ENCODE assay signal across 20 cellular contexts in the genomic region with DNA sequence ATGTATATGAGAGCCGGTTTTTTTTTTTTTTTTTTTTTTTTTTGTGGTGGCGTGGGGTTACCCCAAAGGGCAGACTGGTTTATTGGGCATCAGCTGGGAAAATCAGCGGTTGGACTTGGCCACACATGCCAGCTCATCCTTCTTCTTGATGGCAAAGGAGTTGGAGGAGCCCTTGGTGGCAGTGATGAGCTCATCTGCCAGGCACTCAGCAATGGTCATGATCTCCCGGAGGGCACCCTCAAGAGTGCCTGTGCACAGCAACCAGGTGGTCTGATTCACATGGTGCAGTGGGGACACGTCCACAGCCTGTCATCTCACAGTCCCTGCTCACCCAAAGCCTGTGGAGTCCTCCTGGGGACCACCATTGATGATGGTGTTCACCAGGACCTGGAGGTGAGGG.
DNase-seq lines count a peak whose midpoint lies in the region; ATAC-seq and TF ChIP-seq lines count a peak whose summit lies in the region.
"Had no signal": no experiment of that assay in that cellular context is flagged by ENCODE, and none has a peak within 500 bp of the region (broad histone marks: within the 10 kb centered on the region; RNA-seq: fewer than 3 reads in every experiment).

No MANE protein-coding gene starts in this region.

- WGBS in esophagus muscularis mucosa = 92% methylated on average over 4 of the region's 5 CpGs
- WGBS in GM23248 (ENCODE audit: low coverage in 1 of 2, low lambda C conversion rate in 2 of 2, missing lambda C conversion rate in 2 of 2), 2 experiments = 81 to 95% methylated on average over 5 of the region's 5 CpGs

- peaks cover 86% of the 10 kb centered on the region for H3K79me2 ChIP-seq in DND-41 (ENCODE audit: insufficient read depth, low read length)
- peaks cover 88% of the 10 kb centered on the region for H3K79me2 ChIP-seq in GM23248 (ENCODE audit: insufficient read depth)

- H3K4me1 ChIP-seq in DND-41 (ENCODE audit: insufficient read depth, low read length) (peaks cover 5% of the 10 kb centered on the region), esophagus muscularis mucosa (peaks cover 35 to 39% (median 36%) of the 10 kb centered on the region in 4 donors), GM23248 (ENCODE audit: insufficient read depth) (peaks cover 8% of the 10 kb centered on the region)

- TF ChIP-seq CTCF in DND-41 (IDR thresholded peaks at IDR 0.05; ENCODE audit: borderline replicate concordance, extremely low read depth, low read length, poor library complexity, severe bottlenecking) = no peak
- TF ChIP-seq CTCF in esophagus muscularis mucosa (IDR thresholded peaks at IDR 0.05) = no peak

- H2AFZ ChIP-seq in DND-41 (ENCODE audit: low read depth, low read length) = no peak overlapping the region
- H2AFZ ChIP-seq in GM23248 = no peak overlapping the region
- H2AFZ ChIP-seq: GM23338 had no signal

- H3K4me3 ChIP-seq in DND-41 (ENCODE audit: low read depth in 1 of 2, low read length in 2 of 2) (no peak overlapping the region), esophagus muscularis mucosa (no peak overlapping the region), GM23248 (no peak overlapping the region)
- H3K4me3 ChIP-seq: A549, GM12878, GM23338 had no signal

- H3K9me2 ChIP-seq in GM23248 (ENCODE audit: insufficient read depth) = no peaks in the 10 kb centered on the region

- H3K9me3 ChIP-seq in DND-41 (ENCODE audit: insufficient read depth, low read length, severe bottlenecking) = no peaks in the 10 kb centered on the region
- H3K9me3 ChIP-seq in esophagus muscularis mucosa = no peaks in the 10 kb centered on the region
- H3K9me3 ChIP-seq in GM23248 (ENCODE audit: low read depth) = no peaks in the 10 kb centered on the region
- H3K9me3 ChIP-seq: A549, BE2C had no signal

- H3K4me2 ChIP-seq in DND-41 (ENCODE audit: insufficient read depth, low read length) (no peak overlapping the region), GM23248 (ENCODE audit: unreplicated experiment) (no peak overlapping the region)
- H3K4me2 ChIP-seq: A549, GM23338 had no signal

- TF ChIP-seq EP300 in esophagus muscularis mucosa (IDR thresholded peaks at IDR 0.05) = no peak

- H3K27ac ChIP-seq in DND-41 (ENCODE audit: low read length) (no peak overlapping the region), esophagus muscularis mucosa (replicated peaks in 1 of 4) (no peak overlapping the region), GM23248 (no peak overlapping the region)
- H3K27ac ChIP-seq: A549 had no signal

- TF ChIP-seq POLR2A in esophagus muscularis mucosa (IDR thresholded peaks at IDR 0.05; ENCODE audit: low read depth) = no peak

- H4K20me1 ChIP-seq in DND-41 (ENCODE audit: insufficient read depth, low read length) (peaks cover 8% of the 10 kb centered on the region; the same call in 1 of the 2 replicates), GM23248 (ENCODE audit: insufficient read depth) (no peaks in the 10 kb centered on the region)

- ATAC-seq in DND-41 (ENCODE audit: insufficient read depth, low read depth) (0 out of 3 replicates have a peak, but pooled peaks have one; percentile 12), sciatic nerve (peak; percentile 36), GM21737 (IDR thresholded peaks at IDR 0.05; ENCODE audit: unreplicated experiment) (no peak)
- ATAC-seq: A549, GM12878, GM23338, HCT116 had no signal

- intact Hi-C loops in esophagus muscularis mucosa (cut with DNase I) = no loop called here
- intact Hi-C loops in sciatic nerve (cut with DNase I) = no loop called here

- in situ Hi-C loops in GM23248 (cut with MboI) = no loop called here

- H3K9ac ChIP-seq in DND-41 (ENCODE audit: low read depth, low read length) = no peak overlapping the region
- H3K9ac ChIP-seq in GM23248 = no peak overlapping the region

- peaks cover 19% of the 10 kb centered on the region for H3F3A ChIP-seq in GM23248 (ENCODE audit: insufficient read depth)

- H3K36me3 ChIP-seq in DND-41 (ENCODE audit: insufficient read depth, low read length) (peaks cover 67% of the 10 kb centered on the region), esophagus muscularis mucosa (peaks cover 0 to 6% (median 5%) of the 10 kb centered on the region in 4 donors), GM23248 (ENCODE audit: low read depth) (no peaks in the 10 kb centered on the region)
- H3K36me3 ChIP-seq: BE2C had no signal

- H3K27me3 ChIP-seq in DND-41 (ENCODE audit: insufficient read depth, low read length, poor library complexity) = no peaks in the 10 kb centered on the region
- no peaks in the 10 kb centered on the region for H3K27me3 ChIP-seq in esophagus muscularis mucosa
- H3K27me3 ChIP-seq in GM23248 (replicated peaks; ENCODE audit: insufficient read depth) = no peaks in the 10 kb centered on the region
- H3K27me3 ChIP-seq: BE2C had no signal

- DNase-seq in DND-41 (no peak), M059J (ENCODE audit: low read depth) (peak; percentile 96), esophagus muscularis mucosa (ENCODE audit: extremely low spot score) (peak; percentile 29), sciatic nerve (ENCODE audit: low spot score) (no peak), GM23248 (no peak), NCI-H748 (lab: John Stamatoyannopoulos, UW; ENCODE audit: unreplicated experiment) (no peak)
- DNase-seq: BE2C, DMS79, Karpas-422, NCI-H1694, NCI-H2081, NCI-H2171, NCI-H524 treated with DMSO at 0.1 percent for 48 hours, OCI-M1, Right ventricle myocardium superior had no signal

Comparison
In these comparisons a context has a peak if more than half of its experiments do, and no peak if none do; other contexts are left out.
1. DNase-seq: peak in M059J (single experiment) and esophagus muscularis mucosa (single experiment); none in DND-41 (single experiment), sciatic nerve (single experiment), GM23248 (single experiment) and NCI-H748 (single experiment).